1 cellular context compared by ENCODE assay signal in the genomic region with DNA sequence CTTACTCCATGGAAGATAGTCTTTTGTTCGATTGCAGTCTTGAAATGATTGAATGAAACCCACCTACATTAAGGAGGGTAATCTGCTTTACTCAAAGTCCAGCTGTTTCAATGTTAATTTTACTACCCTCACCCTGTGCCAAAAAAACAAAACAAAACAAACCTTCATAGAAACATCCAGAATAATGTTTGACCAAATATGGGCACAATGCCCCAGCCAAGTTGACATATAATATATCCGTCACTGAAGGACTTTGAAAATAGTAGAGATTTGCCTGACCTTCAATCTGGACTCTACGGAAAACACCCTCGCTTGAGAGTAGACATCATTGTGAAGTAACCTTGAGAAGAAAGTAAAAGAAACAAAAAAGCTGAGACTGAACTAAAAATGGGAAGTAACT.
TF ChIP-seq lines count a peak whose summit lies in the region.

No MANE protein-coding gene starts in this region.

TF ChIP-seq in GM23338, 12 proteins besides CTCF, POLR2A, EP300 and RAD21 (continued from another document):
- TF ChIP-seq, protein P1, sequence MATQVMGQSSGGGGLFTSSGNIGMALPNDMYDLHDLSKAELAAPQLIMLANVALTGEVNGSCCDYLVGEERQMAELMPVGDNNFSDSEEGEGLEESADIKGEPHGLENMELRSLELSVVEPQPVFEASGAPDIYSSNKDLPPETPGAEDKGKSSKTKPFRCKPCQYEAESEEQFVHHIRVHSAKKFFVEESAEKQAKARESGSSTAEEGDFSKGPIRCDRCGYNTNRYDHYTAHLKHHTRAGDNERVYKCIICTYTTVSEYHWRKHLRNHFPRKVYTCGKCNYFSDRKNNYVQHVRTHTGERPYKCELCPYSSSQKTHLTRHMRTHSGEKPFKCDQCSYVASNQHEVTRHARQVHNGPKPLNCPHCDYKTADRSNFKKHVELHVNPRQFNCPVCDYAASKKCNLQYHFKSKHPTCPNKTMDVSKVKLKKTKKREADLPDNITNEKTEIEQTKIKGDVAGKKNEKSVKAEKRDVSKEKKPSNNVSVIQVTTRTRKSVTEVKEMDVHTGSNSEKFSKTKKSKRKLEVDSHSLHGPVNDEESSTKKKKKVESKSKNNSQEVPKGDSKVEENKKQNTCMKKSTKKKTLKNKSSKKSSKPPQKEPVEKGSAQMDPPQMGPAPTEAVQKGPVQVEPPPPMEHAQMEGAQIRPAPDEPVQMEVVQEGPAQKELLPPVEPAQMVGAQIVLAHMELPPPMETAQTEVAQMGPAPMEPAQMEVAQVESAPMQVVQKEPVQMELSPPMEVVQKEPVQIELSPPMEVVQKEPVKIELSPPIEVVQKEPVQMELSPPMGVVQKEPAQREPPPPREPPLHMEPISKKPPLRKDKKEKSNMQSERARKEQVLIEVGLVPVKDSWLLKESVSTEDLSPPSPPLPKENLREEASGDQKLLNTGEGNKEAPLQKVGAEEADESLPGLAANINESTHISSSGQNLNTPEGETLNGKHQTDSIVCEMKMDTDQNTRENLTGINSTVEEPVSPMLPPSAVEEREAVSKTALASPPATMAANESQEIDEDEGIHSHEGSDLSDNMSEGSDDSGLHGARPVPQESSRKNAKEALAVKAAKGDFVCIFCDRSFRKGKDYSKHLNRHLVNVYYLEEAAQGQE (IDR thresholded peaks at IDR 0.05; ENCODE audit: unreplicated experiment) = no peak
- no peak for TF ChIP-seq ZNF114 (CRISPR knock-in tag; IDR thresholded peaks at IDR 0.05)
- TF ChIP-seq ZNF331 (CRISPR knock-in tag; IDR thresholded peaks at IDR 0.05; ENCODE audit: low read depth) = no peak
- no peak for TF ChIP-seq POLR2AphosphoS5 (IDR thresholded peaks at IDR 0.05; ENCODE audit: low read depth)
- TF ChIP-seq, protein P2, sequence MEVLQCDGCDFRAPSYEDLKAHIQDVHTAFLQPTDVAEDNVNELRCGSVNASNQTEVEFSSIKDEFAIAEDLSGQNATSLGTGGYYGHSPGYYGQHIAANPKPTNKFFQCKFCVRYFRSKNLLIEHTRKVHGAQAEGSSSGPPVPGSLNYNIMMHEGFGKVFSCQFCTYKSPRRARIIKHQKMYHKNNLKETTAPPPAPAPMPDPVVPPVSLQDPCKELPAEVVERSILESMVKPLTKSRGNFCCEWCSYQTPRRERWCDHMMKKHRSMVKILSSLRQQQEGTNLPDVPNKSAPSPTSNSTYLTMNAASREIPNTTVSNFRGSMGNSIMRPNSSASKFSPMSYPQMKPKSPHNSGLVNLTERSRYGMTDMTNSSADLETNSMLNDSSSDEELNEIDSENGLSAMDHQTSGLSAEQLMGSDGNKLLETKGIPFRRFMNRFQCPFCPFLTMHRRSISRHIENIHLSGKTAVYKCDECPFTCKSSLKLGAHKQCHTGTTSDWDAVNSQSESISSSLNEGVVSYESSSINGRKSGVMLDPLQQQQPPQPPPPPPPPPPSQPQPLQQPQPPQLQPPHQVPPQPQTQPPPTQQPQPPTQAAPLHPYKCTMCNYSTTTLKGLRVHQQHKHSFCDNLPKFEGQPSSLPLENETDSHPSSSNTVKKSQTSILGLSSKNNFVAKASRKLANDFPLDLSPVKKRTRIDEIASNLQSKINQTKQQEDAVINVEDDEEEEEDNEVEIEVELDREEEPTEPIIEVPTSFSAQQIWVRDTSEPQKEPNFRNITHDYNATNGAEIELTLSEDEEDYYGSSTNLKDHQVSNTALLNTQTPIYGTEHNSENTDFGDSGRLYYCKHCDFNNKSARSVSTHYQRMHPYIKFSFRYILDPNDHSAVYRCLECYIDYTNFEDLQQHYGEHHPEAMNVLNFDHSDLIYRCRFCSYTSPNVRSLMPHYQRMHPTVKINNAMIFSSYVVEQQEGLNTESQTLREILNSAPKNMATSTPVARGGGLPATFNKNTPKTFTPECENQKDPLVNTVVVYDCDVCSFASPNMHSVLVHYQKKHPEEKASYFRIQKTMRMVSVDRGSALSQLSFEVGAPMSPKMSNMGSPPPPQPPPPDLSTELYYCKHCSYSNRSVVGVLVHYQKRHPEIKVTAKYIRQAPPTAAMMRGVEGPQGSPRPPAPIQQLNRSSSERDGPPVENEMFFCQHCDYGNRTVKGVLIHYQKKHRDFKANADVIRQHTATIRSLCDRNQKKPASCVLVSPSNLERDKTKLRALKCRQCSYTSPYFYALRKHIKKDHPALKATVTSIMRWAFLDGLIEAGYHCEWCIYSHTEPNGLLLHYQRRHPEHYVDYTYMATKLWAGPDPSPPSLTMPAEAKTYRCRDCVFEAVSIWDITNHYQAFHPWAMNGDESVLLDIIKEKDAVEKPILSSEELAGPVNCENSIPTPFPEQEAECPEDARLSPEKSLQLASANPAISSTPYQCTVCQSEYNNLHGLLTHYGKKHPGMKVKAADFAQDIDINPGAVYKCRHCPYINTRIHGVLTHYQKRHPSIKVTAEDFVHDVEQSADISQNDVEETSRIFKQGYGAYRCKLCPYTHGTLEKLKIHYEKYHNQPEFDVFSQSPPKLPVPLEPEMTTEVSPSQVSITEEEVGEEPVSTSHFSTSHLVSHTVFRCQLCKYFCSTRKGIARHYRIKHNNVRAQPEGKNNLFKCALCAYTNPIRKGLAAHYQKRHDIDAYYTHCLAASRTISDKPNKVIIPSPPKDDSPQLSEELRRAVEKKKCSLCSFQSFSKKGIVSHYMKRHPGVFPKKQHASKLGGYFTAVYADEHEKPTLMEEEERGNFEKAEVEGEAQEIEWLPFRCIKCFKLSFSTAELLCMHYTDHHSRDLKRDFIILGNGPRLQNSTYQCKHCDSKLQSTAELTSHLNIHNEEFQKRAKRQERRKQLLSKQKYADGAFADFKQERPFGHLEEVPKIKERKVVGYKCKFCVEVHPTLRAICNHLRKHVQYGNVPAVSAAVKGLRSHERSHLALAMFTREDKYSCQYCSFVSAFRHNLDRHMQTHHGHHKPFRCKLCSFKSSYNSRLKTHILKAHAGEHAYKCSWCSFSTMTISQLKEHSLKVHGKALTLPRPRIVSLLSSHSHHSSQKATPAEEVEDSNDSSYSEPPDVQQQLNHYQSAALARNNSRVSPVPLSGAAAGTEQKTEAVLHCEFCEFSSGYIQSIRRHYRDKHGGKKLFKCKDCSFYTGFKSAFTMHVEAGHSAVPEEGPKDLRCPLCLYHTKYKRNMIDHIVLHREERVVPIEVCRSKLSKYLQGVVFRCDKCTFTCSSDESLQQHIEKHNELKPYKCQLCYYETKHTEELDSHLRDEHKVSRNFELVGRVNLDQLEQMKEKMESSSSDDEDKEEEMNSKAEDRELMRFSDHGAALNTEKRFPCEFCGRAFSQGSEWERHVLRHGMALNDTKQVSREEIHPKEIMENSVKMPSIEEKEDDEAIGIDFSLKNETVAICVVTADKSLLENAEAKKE (CRISPR knock-in tag; IDR thresholded peaks at IDR 0.05) = no peak
- TF ChIP-seq JUNB (IDR thresholded peaks at IDR 0.05; ENCODE audit: unreplicated experiment) = no peak
- no peak for TF ChIP-seq EZH2 (IDR thresholded peaks at IDR 0.05; ENCODE audit: low read depth, unreplicated experiment)
- no peak for TF ChIP-seq NANOG (IDR thresholded peaks at IDR 0.05; ENCODE audit: borderline replicate concordance)
- TF ChIP-seq ETS1 (IDR thresholded peaks at IDR 0.05) = no peak
- TF ChIP-seq EZH2phosphoT487 (IDR thresholded peaks at IDR 0.05; ENCODE audit: unreplicated experiment) = no peak
TF ChIP-seq in GM23338: peak in this region for 0.
